ENCODE assay signal across 9 cellular contexts in the genomic region with DNA sequence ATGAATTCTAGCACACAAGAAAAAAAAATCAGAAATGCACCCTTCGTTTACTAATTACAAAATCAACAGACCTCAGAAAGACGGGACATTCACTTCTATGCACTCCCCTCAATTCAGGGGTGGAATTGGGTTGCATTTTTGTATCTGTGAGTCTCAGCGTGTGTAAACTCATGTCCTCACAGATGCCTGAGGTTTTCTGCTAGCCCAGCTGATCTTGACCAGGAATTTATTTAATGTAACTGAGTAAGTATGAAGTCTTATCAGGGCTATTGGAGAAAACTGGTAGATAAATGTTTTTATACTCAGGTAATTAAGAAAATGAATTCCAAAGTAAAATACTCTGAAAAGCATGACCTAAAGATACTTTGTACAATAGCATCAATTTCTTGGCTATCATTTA.
DNase-seq lines count a peak whose midpoint lies in the region; FAIRE-seq and TF ChIP-seq lines count a peak whose summit lies in the region.
"Had no signal": no experiment of that assay in that cellular context is flagged by ENCODE, and none has a peak within 500 bp of the region (broad histone marks: within the 10 kb centered on the region; RNA-seq: fewer than 3 reads in every experiment).

No MANE protein-coding gene starts in this region.

- no peak overlapping the region for H2BK120ac ChIP-seq in mesenchymal stem cell (ENCODE audit: low read depth, low read length)

- H2AFZ ChIP-seq in mesenchymal stem cell (ENCODE audit: low read depth, low read length) = no peak overlapping the region

- no peaks in the 10 kb centered on the region for H3K27me3 ChIP-seq in mesenchymal stem cell (ENCODE audit: control insufficient read depth in 1 of 2, insufficient read depth in 1 of 2, low read length in 2 of 2)

- no peak overlapping the region for H3K23ac ChIP-seq in mesenchymal stem cell (ENCODE audit: low read length in 2 of 2)

- no peak overlapping the region for H2AK5ac ChIP-seq in mesenchymal stem cell (ENCODE audit: low read length, severe bottlenecking)

- H3K9me3 ChIP-seq in mesenchymal stem cell (ENCODE audit: control insufficient read depth, low read length) = no peaks in the 10 kb centered on the region

- H2BK5ac ChIP-seq in mesenchymal stem cell (ENCODE audit: low read depth, low read length, poor library complexity, severe bottlenecking) = no peak overlapping the region

- H3K27ac ChIP-seq in mesenchymal stem cell (ENCODE audit: low read length, poor library complexity, severe bottlenecking) = peak overlapping the region; percentile 80

- H2BK12ac ChIP-seq in mesenchymal stem cell (ENCODE audit: low read length in 2 of 2) = no peak overlapping the region

- no peak overlapping the region for H2BK15ac ChIP-seq in mesenchymal stem cell (ENCODE audit: low read depth, poor library complexity, severe bottlenecking)

- in situ Hi-C loops in astrocyte of the cerebellum (cut with HindIII; ENCODE audit: low sequenced_read_pairs) = no loop called here

- TF ChIP-seq CTCF in AG10803 (conservative IDR thresholded peaks at IDR 0.05; ENCODE audit: low read length) (no peak), astrocyte of the cerebellum (IDR thresholded peaks at IDR 0.05; ENCODE audit: low read depth, low read length, missing control alignments) (no peak)

- H3K4ac ChIP-seq in mesenchymal stem cell (ENCODE audit: low read depth in 1 of 2, low read length in 2 of 2) = no peak overlapping the region

- no peak overlapping the region for H4K8ac ChIP-seq in mesenchymal stem cell (ENCODE audit: low read length)

- DNase-seq in AG10803 (ENCODE audit: low read depth) (peak; percentile 68), HTR-8/SVneo (ENCODE audit: insufficient read length, low spot score) (peak; percentile 26), astrocyte of the cerebellum (ENCODE audit: low read depth) (no peak), mesenchymal stem cell (peak; percentile 65), NCI-H1048 (lab: John Stamatoyannopoulos, UW) (no peak), head of caudate nucleus (no peak), SHP77 treated with DMSO at 0.1 percent for 48 hours (lab: John Stamatoyannopoulos, UW) (no peak)
- DNase-seq in stimulated activated CD4-positive, alpha-beta T cell treated with anti-CD3 and anti-CD28 coated beads, Interleukin-2, amount 100 ng/mL, for 24 hours = no peak
- DNase-seq: SHP77 had no signal

- H3K14ac ChIP-seq in mesenchymal stem cell (ENCODE audit: low read length in 2 of 2) = no peak overlapping the region

- no peak overlapping the region for H3K18ac ChIP-seq in mesenchymal stem cell (ENCODE audit: low read depth in 1 of 2, low read length in 2 of 2)

- 8% methylated on average over 2 of the region's 3 CpGs for WGBS in mesenchymal stem cell

- FAIRE-seq in HTR-8/SVneo (lab: Jason Lieb, UNC) = no peak

- peak overlapping the region; percentile 81 for H3K4me3 ChIP-seq in AG10803 (ENCODE audit: low read length)
- H3K4me3 ChIP-seq in astrocyte of the cerebellum (ENCODE audit: low read depth, low read length) = peak overlapping the region; percentile 13
- H3K4me3 ChIP-seq in mesenchymal stem cell (ENCODE audit: insufficient read depth in 1 of 2, low read depth in 1 of 2, low read length in 2 of 2) = peak overlapping the region in 1 of 2 experiments; percentile 87

- intact Hi-C loops in head of caudate nucleus (cut with DNase I) = no loop called here

- peak overlapping the region; percentile 100 for H3K9ac ChIP-seq in mesenchymal stem cell (ENCODE audit: low read length)

- peaks cover 10% of the 10 kb centered on the region for H3K79me1 ChIP-seq in mesenchymal stem cell (replicated peaks; ENCODE audit: low read length, poor library complexity, severe bottlenecking)

- H4K91ac ChIP-seq in mesenchymal stem cell (ENCODE audit: low read length) = no peak overlapping the region

- peaks cover 7 to 95% of the 10 kb centered on the region in 2 experiments for H3K36me3 ChIP-seq in mesenchymal stem cell (ENCODE audit: control insufficient read depth in 1 of 2, insufficient read depth in 2 of 2, low read depth in 1 of 2, low read length in 2 of 2)

- H3K4me1 ChIP-seq in mesenchymal stem cell (ENCODE audit: control insufficient read depth, insufficient read depth, low read depth, low read length) = peaks cover 5% of the 10 kb centered on the region

- peak overlapping the region; percentile 20 for H3K4me2 ChIP-seq in mesenchymal stem cell (ENCODE audit: low read length, poor library complexity, severe bottlenecking)

Comparison
In these comparisons a context has a peak if more than half of its experiments do, and no peak if none do; other contexts are left out.
1. DNase-seq: peak in AG10803 (single experiment), HTR-8/SVneo (single experiment) and mesenchymal stem cell (single experiment); none in astrocyte of the cerebellum (single experiment), NCI-H1048 (single experiment), stimulated activated CD4-positive, alpha-beta T cell treated with anti-CD3 and anti-CD28 coated beads, Interleukin-2, amount 100 ng/mL, for 24 hours (0 of 2), head of caudate nucleus (0 of 42) and SHP77 treated with DMSO at 0.1 percent for 48 hours (single experiment).